Comparison of ENCODE assay signal across 19 cellular contexts in genomic region chr14:35303149-35303548, GRCh38. TPM values are rescaled to one million over a fixed set of nuclear protein-coding genes. Genes with fewer than 3 reads are reported as not detected.
DNase-seq lines count a peak whose midpoint lies in the region; ATAC-seq and TF ChIP-seq lines count a peak whose summit lies in the region.
"Had no signal": no experiment of that assay in that cellular context is flagged by ENCODE, and none has a peak within 500 bp of the region (broad histone marks: within the 10 kb centered on the region; RNA-seq: fewer than 3 reads in every experiment).

No MANE protein-coding gene starts in this region.

- no peaks in the 10 kb centered on the region for H3K9me3 Mint-ChIP-seq in activated CD8-positive, alpha-beta T cell treated with anti-CD3 and anti-CD28 coated beads for 36 hours
- no peaks in the 10 kb centered on the region for H3K9me3 Mint-ChIP-seq in activated CD8-positive, alpha-beta T cell treated with anti-CD3 and anti-CD28 coated beads, Interleukin-2, amount 10 ng/mL, durations not matched to agents 7 days and 5 days (ENCODE audit: insufficient read depth)
- H3K9me3 Mint-ChIP-seq in CD4-positive, alpha-beta T cell: no peaks in the 10 kb centered on the region
- H3K9me3 Mint-ChIP-seq in activated T-helper 17 cell treated with anti-CD3 and anti-CD28 coated beads, Interleukin-2, amount 50 U/mL, for 72 hours: no peaks in the 10 kb centered on the region
- no peaks in the 10 kb centered on the region for H3K9me3 Mint-ChIP-seq in natural killer cell treated with Interleukin-12 subunit alpha and Interleukin-12 subunit beta and Interleukin-15 and Interleukin-18, amount 100 ng/mL, for 72 hours
- H3K9me3 Mint-ChIP-seq in mesothelial cell of epicardium: peaks cover 13% of the 10 kb centered on the region

- intact Hi-C loops in activated CD8-positive, alpha-beta T cell treated with anti-CD3 and anti-CD28 coated beads for 36 hours (cut with micrococcal nuclease): no loop called here
- intact Hi-C loops in CD4-positive, alpha-beta T cell (cut with DNase I, micrococcal nuclease): no loop called here

- peaks cover 48% of the 10 kb centered on the region for H3K4me1 Mint-ChIP-seq in activated CD8-positive, alpha-beta T cell treated with anti-CD3 and anti-CD28 coated beads for 36 hours (ENCODE audit: low read depth)
- H3K4me1 Mint-ChIP-seq in activated CD8-positive, alpha-beta T cell treated with anti-CD3 and anti-CD28 coated beads, Interleukin-2, amount 10 ng/mL, durations not matched to agents 7 days and 5 days (ENCODE audit: low read depth): peaks cover 46% of the 10 kb centered on the region
- peaks cover 48% of the 10 kb centered on the region for H3K4me1 Mint-ChIP-seq in CD4-positive, alpha-beta T cell (ENCODE audit: low read depth)
- H3K4me1 Mint-ChIP-seq in activated T-helper 17 cell treated with anti-CD3 and anti-CD28 coated beads, Interleukin-2, amount 50 U/mL, for 72 hours: peaks cover 41% of the 10 kb centered on the region
- H3K4me1 Mint-ChIP-seq in natural killer cell treated with Interleukin-12 subunit alpha and Interleukin-12 subunit beta and Interleukin-15 and Interleukin-18, amount 100 ng/mL, for 72 hours (ENCODE audit: low read depth in 2 of 2): peaks cover 44 to 53% of the 10 kb centered on the region in 2 donors
- peaks cover 11% of the 10 kb centered on the region for H3K4me1 Mint-ChIP-seq in mesothelial cell of epicardium

- no peak overlapping the region for H3K4me3 Mint-ChIP-seq in activated CD8-positive, alpha-beta T cell treated with anti-CD3 and anti-CD28 coated beads for 36 hours
- no peak overlapping the region for H3K4me3 Mint-ChIP-seq in activated CD8-positive, alpha-beta T cell treated with anti-CD3 and anti-CD28 coated beads, Interleukin-2, amount 10 ng/mL, durations not matched to agents 7 days and 5 days
- H3K4me3 Mint-ChIP-seq in CD4-positive, alpha-beta T cell: peak overlapping the region; percentile 61
- H3K4me3 Mint-ChIP-seq in activated T-helper 17 cell treated with anti-CD3 and anti-CD28 coated beads, Interleukin-2, amount 50 U/mL, for 72 hours: peak overlapping the region; percentile 63
- peak overlapping the region; percentile 66 for H3K4me3 Mint-ChIP-seq in natural killer cell treated with Interleukin-12 subunit alpha and Interleukin-12 subunit beta and Interleukin-15 and Interleukin-18, amount 100 ng/mL, for 72 hours
- no peak overlapping the region for H3K4me3 Mint-ChIP-seq in mesothelial cell of epicardium

- H3K27me3 Mint-ChIP-seq in activated CD8-positive, alpha-beta T cell treated with anti-CD3 and anti-CD28 coated beads for 36 hours: no peaks in the 10 kb centered on the region
- H3K27me3 Mint-ChIP-seq in activated CD8-positive, alpha-beta T cell treated with anti-CD3 and anti-CD28 coated beads, Interleukin-2, amount 10 ng/mL, durations not matched to agents 7 days and 5 days (ENCODE audit: low read depth): no peaks in the 10 kb centered on the region
- no peaks in the 10 kb centered on the region for H3K27me3 Mint-ChIP-seq in CD4-positive, alpha-beta T cell
- no peaks in the 10 kb centered on the region for H3K27me3 Mint-ChIP-seq in activated T-helper 17 cell treated with anti-CD3 and anti-CD28 coated beads, Interleukin-2, amount 50 U/mL, for 72 hours
- no peaks in the 10 kb centered on the region for H3K27me3 Mint-ChIP-seq in natural killer cell treated with Interleukin-12 subunit alpha and Interleukin-12 subunit beta and Interleukin-15 and Interleukin-18, amount 100 ng/mL, for 72 hours
- no peaks in the 10 kb centered on the region for H3K27me3 Mint-ChIP-seq in mesothelial cell of epicardium (ENCODE audit: low read depth)

- peaks cover 30% of the 10 kb centered on the region for H3K36me3 Mint-ChIP-seq in activated CD8-positive, alpha-beta T cell treated with anti-CD3 and anti-CD28 coated beads for 36 hours (ENCODE audit: low read depth)
- H3K36me3 Mint-ChIP-seq in activated CD8-positive, alpha-beta T cell treated with anti-CD3 and anti-CD28 coated beads, Interleukin-2, amount 10 ng/mL, durations not matched to agents 7 days and 5 days (ENCODE audit: low read depth): peaks cover 22% of the 10 kb centered on the region
- H3K36me3 Mint-ChIP-seq in CD4-positive, alpha-beta T cell (ENCODE audit: low read depth): peaks cover 46% of the 10 kb centered on the region
- H3K36me3 Mint-ChIP-seq in activated T-helper 17 cell treated with anti-CD3 and anti-CD28 coated beads, Interleukin-2, amount 50 U/mL, for 72 hours (ENCODE audit: low read depth): peaks cover 91% of the 10 kb centered on the region
- peaks cover 28% of the 10 kb centered on the region for H3K36me3 Mint-ChIP-seq in natural killer cell treated with Interleukin-12 subunit alpha and Interleukin-12 subunit beta and Interleukin-15 and Interleukin-18, amount 100 ng/mL, for 72 hours
- peaks cover 16% of the 10 kb centered on the region for H3K36me3 Mint-ChIP-seq in mesothelial cell of epicardium

- TF ChIP-seq CTCF in activated CD8-positive, alpha-beta T cell treated with anti-CD3 and anti-CD28 coated beads for 36 hours (IDR thresholded peaks at IDR 0.05): no peak
- TF ChIP-seq CTCF in CD4-positive, alpha-beta T cell (IDR thresholded peaks at IDR 0.05): no peak
- TF ChIP-seq CTCF in mesothelial cell of epicardium (IDR thresholded peaks at IDR 0.05; ENCODE audit: unreplicated experiment): no peak

- no peak for ATAC-seq in activated CD8-positive, alpha-beta T cell treated with anti-CD3 and anti-CD28 coated beads for 36 hours
- no peak for ATAC-seq in activated CD8-positive, alpha-beta T cell treated with anti-CD3 and anti-CD28 coated beads, Interleukin-2, amount 10 ng/mL, durations not matched to agents 7 days and 5 days
- no peak for ATAC-seq in CD4-positive, alpha-beta T cell (ENCODE audit: poor library complexity)
- no peak for ATAC-seq in activated T-helper 17 cell treated with anti-CD3 and anti-CD28 coated beads, Interleukin-2, amount 50 U/mL, for 72 hours (replicated peaks)
- ATAC-seq in natural killer cell treated with Interleukin-12 subunit alpha and Interleukin-12 subunit beta and Interleukin-15 and Interleukin-18, amount 100 ng/mL, for 72 hours: no peak
- ATAC-seq: left lobe of liver, SK-N-SH treated with all-trans-retinoic acid at 6 μM for 48 hours had no signal

- no peaks in the 10 kb centered on the region for H3K27me3 ChIP-seq in CD4-positive, alpha-beta T cell (ENCODE audit: control insufficient read depth, insufficient read depth, low read length)
- H3K27me3 ChIP-seq: ovary, spleen, vagina had no signal

- no peaks in the 10 kb centered on the region for H3K9me3 ChIP-seq in CD4-positive, alpha-beta T cell (ENCODE audit: control insufficient read depth, low read length)
- H3K9me3 ChIP-seq: ovary, spleen, vagina had no signal

- POLR2A ChIA-PET in activated CD8-positive, alpha-beta T cell treated with anti-CD3 and anti-CD28 coated beads for 36 hours (lab: Charles Lee): interaction anchor here (0.6 to 2.7 kb wide), 3 partner anchors 11 to 73 kb away, joined by 3 to 12 read pairs (median 4); no protein-coding TSS in a partner anchor
- POLR2A ChIA-PET in activated CD8-positive, alpha-beta T cell treated with anti-CD3 and anti-CD28 coated beads, Interleukin-2, amount 10 ng/mL, durations not matched to agents 7 days and 5 days (lab: Charles Lee): interaction anchor here (1.9 to 2.8 kb wide), 2 partner anchors 11 to 100 kb away, joined by 6 to 10 read pairs; partner anchors contain the start of gene PSMA6
- POLR2A ChIA-PET in CD4-positive, alpha-beta T cell (lab: Charles Lee): interaction anchor here (0.9 to 4.5 kb wide), 4 partner anchors 12 to 114 kb away, joined by 3 to 27 read pairs (median 6); partner anchors contain the start of genes NFKBIA and PSMA6

- DNase-seq in activated CD8-positive, alpha-beta T cell treated with anti-CD3 and anti-CD28 coated beads for 36 hours: no peak
- DNase-seq in activated CD8-positive, alpha-beta T cell treated with anti-CD3 and anti-CD28 coated beads, Interleukin-2, amount 10 ng/mL, durations not matched to agents 7 days and 5 days: no peak
- no peak for DNase-seq in CD4-positive, alpha-beta T cell
- no peak for DNase-seq in natural killer cell treated with Interleukin-12 subunit alpha and Interleukin-12 subunit beta and Interleukin-15 and Interleukin-18, amount 100 ng/mL, for 72 hours (ENCODE audit: low spot score)
- no peak for DNase-seq in NCI-H446 (lab: John Stamatoyannopoulos, UW)
- DNase-seq in mesothelial cell of epicardium (ENCODE audit: low spot score in 2 of 2, unreplicated experiment in 2 of 2): no peak
- DNase-seq in pons (ENCODE audit: low spot score): no peak
- DNase-seq: EL; IMR-90; MV-4-11; NCI-H2081; NCI-H526; ovary; spleen; stimulated activated naive CD4-positive, alpha-beta T cell treated with Interleukin-2 at 50 U/mL for 16 hours had no signal

- CTCF ChIA-PET in activated CD8-positive, alpha-beta T cell treated with anti-CD3 and anti-CD28 coated beads for 36 hours (lab: Charles Lee): interaction anchor here (0.8 to 3.1 kb wide), 5 partner anchors 10 to 162 kb away, joined by 3 to 9 read pairs (median 5); no protein-coding TSS in a partner anchor
- CTCF ChIA-PET in activated CD8-positive, alpha-beta T cell treated with anti-CD3 and anti-CD28 coated beads, Interleukin-2, amount 10 ng/mL, durations not matched to agents 7 days and 5 days (lab: Charles Lee): interaction anchor here (0.9 to 2.3 kb wide), 5 partner anchors 10 to 110 kb away, joined by 3 to 15 read pairs (median 7); partner anchors contain the start of gene PSMA6
- CTCF ChIA-PET in CD4-positive, alpha-beta T cell (lab: Charles Lee): no interaction called here

- peak overlapping the region; percentile 77 for H3K27ac Mint-ChIP-seq in activated CD8-positive, alpha-beta T cell treated with anti-CD3 and anti-CD28 coated beads for 36 hours
- no peak overlapping the region for H3K27ac Mint-ChIP-seq in activated CD8-positive, alpha-beta T cell treated with anti-CD3 and anti-CD28 coated beads, Interleukin-2, amount 10 ng/mL, durations not matched to agents 7 days and 5 days
- peak overlapping the region; percentile 74 for H3K27ac Mint-ChIP-seq in CD4-positive, alpha-beta T cell
- peak overlapping the region; percentile 93 for H3K27ac Mint-ChIP-seq in activated T-helper 17 cell treated with anti-CD3 and anti-CD28 coated beads, Interleukin-2, amount 50 U/mL, for 72 hours
- peak overlapping the region; percentile 63 to 77 for H3K27ac Mint-ChIP-seq in natural killer cell treated with Interleukin-12 subunit alpha and Interleukin-12 subunit beta and Interleukin-15 and Interleukin-18, amount 100 ng/mL, for 72 hours
- no peak overlapping the region for H3K27ac Mint-ChIP-seq in mesothelial cell of epicardium

- H3K27ac ChIP-seq in CD4-positive, alpha-beta T cell (ENCODE audit: low read depth, low read length): no peak overlapping the region
- H3K27ac ChIP-seq: ovary, vagina had no signal

RNA-seq across cellular contexts. Expression of gene PSMA6, which starts 11.0 kb away (rescaled TPM):
- 100 to 1,000 TPM; 361 to 393 TPM for total RNA-seq in activated CD8-positive, alpha-beta T cell treated with anti-CD3 and anti-CD28 coated beads for 36 hours
- 100 to 1,000 TPM; 266 to 269 TPM for total RNA-seq in activated CD8-positive, alpha-beta T cell treated with anti-CD3 and anti-CD28 coated beads, Interleukin-2, amount 10 ng/mL, durations not matched to agents 7 days and 5 days
- total RNA-seq in CD4-positive, alpha-beta T cell: 10 to 100 TPM; 80.8 TPM
- total RNA-seq in activated T-helper 17 cell treated with anti-CD3 and anti-CD28 coated beads, Interleukin-2, amount 50 U/mL, for 72 hours: 100 to 1,000 TPM; 295 to 386 TPM
- total RNA-seq in natural killer cell treated with Interleukin-12 subunit alpha and Interleukin-12 subunit beta and Interleukin-15 and Interleukin-18, amount 100 ng/mL, for 72 hours: 100 to 1,000 TPM; 464 to 704 TPM
- total RNA-seq in mesothelial cell of epicardium: 155 to 156 TPM (median 156 TPM) in 3 replicates

Comparison
In these comparisons a context has a peak if more than half of its experiments do, and no peak if none do; other contexts are left out.
1. H3K27ac Mint-ChIP-seq: peak in activated CD8-positive, alpha-beta T cell treated with anti-CD3 and anti-CD28 coated beads for 36 hours (single experiment), CD4-positive, alpha-beta T cell (single experiment), activated T-helper 17 cell treated with anti-CD3 and anti-CD28 coated beads, Interleukin-2, amount 50 U/mL, for 72 hours (single experiment) and natural killer cell treated with Interleukin-12 subunit alpha and Interleukin-12 subunit beta and Interleukin-15 and Interleukin-18, amount 100 ng/mL, for 72 hours (2 of 2); none in activated CD8-positive, alpha-beta T cell treated with anti-CD3 and anti-CD28 coated beads, Interleukin-2, amount 10 ng/mL, durations not matched to agents 7 days and 5 days (single experiment) and mesothelial cell of epicardium (single experiment).
2. H3K4me3 Mint-ChIP-seq: peak in CD4-positive, alpha-beta T cell (single experiment), activated T-helper 17 cell treated with anti-CD3 and anti-CD28 coated beads, Interleukin-2, amount 50 U/mL, for 72 hours (single experiment) and natural killer cell treated with Interleukin-12 subunit alpha and Interleukin-12 subunit beta and Interleukin-15 and Interleukin-18, amount 100 ng/mL, for 72 hours (single experiment); none in activated CD8-positive, alpha-beta T cell treated with anti-CD3 and anti-CD28 coated beads for 36 hours (single experiment), activated CD8-positive, alpha-beta T cell treated with anti-CD3 and anti-CD28 coated beads, Interleukin-2, amount 10 ng/mL, durations not matched to agents 7 days and 5 days (single experiment) and mesothelial cell of epicardium (single experiment).